Comparison of ENCODE assay signal across 9 cellular contexts in genomic region chr19:45151821-45152503, GRCh38. TPM values are rescaled to one million over a fixed set of nuclear protein-coding genes. Genes with fewer than 3 reads are reported as not detected.
DNase-seq lines count a peak whose midpoint lies in the region; ATAC-seq and TF ChIP-seq lines count a peak whose summit lies in the region.
"Had no signal": no experiment of that assay in that cellular context is flagged by ENCODE, and none has a peak within 500 bp of the region (broad histone marks: within the 10 kb centered on the region; RNA-seq: fewer than 3 reads in every experiment).

No MANE protein-coding gene starts in this region.

- no peaks in the 10 kb centered on the region for H3K36me3 ChIP-seq in CD8-positive, alpha-beta T cell (ENCODE audit: insufficient read depth, low read length)
- H3K36me3 ChIP-seq in HUES48 (ENCODE audit: control insufficient read depth, insufficient read depth, low read length): peaks cover 4% of the 10 kb centered on the region; the same call in 1 of the 2 replicates
- peaks cover 0 to 19% (median 0%) of the 10 kb centered on the region in 3 donors for H3K36me3 ChIP-seq in esophagus squamous epithelium
- H3K36me3 ChIP-seq in skeletal muscle satellite cell (ENCODE audit: insufficient read depth, low read length): no peaks in the 10 kb centered on the region

- CTCF ChIA-PET in CD8-positive, alpha-beta T cell (lab: Charles Lee): interaction anchor here (0.6 to 2.0 kb wide), 3 partner anchors 16 to 87 kb away, joined by 3 to 8 read pairs (median 3); partner anchors contain the start of genes BLOC1S3 and TRAPPC6A

- no peak overlapping the region for H3K27ac Mint-ChIP-seq in CD8-positive, alpha-beta T cell

- H3K4me2 ChIP-seq in skeletal muscle satellite cell (ENCODE audit: low read length): peak overlapping the region; percentile 81

- H3K9me3 Mint-ChIP-seq in CD8-positive, alpha-beta T cell: no peaks in the 10 kb centered on the region

- H3K4me1 ChIP-seq in CD8-positive, alpha-beta T cell (ENCODE audit: insufficient read depth, low read length): peaks cover 25% of the 10 kb centered on the region
- H3K4me1 ChIP-seq in HUES48 (ENCODE audit: control insufficient read depth, insufficient read depth, low read length) (peaks cover 3% of the 10 kb centered on the region; the same call in 1 of the 2 replicates), esophagus squamous epithelium (peaks cover 41 to 65% (median 43%) of the 10 kb centered on the region in 3 donors), skeletal muscle satellite cell (ENCODE audit: control insufficient read depth, insufficient read depth, low read length) (peaks cover 34% of the 10 kb centered on the region)

- WGBS in esophagus squamous epithelium, 2 donors: 5 to 80% methylated on average over 2 to 8 of the region's 64 CpGs

- H3K9me3 ChIP-seq in CD8-positive, alpha-beta T cell (ENCODE audit: low read length): no peaks in the 10 kb centered on the region
- H3K9me3 ChIP-seq in HUES48 (ENCODE audit: control insufficient read depth, insufficient read depth, low read length) (no peaks in the 10 kb centered on the region), esophagus squamous epithelium (no peaks in the 10 kb centered on the region), skeletal muscle satellite cell (replicated peaks; ENCODE audit: low read length) (no peaks in the 10 kb centered on the region)

- POLR2A ChIA-PET in CD8-positive, alpha-beta T cell (lab: Charles Lee): interaction anchor here (0.6 to 1.9 kb wide), 3 partner anchors 20 to 254 kb away, joined by 3 to 13 read pairs (median 3); partner anchors contain the start of genes BLOC1S3 and TRAPPC6A

- peaks cover 5% of the 10 kb centered on the region for H3K36me3 Mint-ChIP-seq in CD8-positive, alpha-beta T cell

- ATAC-seq in CD8-positive, alpha-beta T cell: no peak
- no peak for ATAC-seq in sciatic nerve

- no peaks in the 10 kb centered on the region for H3K27me3 ChIP-seq in CD8-positive, alpha-beta T cell (ENCODE audit: insufficient read depth, low read length)
- H3K27me3 ChIP-seq in HUES48 (ENCODE audit: control insufficient read depth, insufficient read depth, low read length): peaks cover 40% of the 10 kb centered on the region
- peaks cover 0 to 51% (median 3%) of the 10 kb centered on the region in 4 donors for H3K27me3 ChIP-seq in esophagus squamous epithelium
- H3K27me3 ChIP-seq in skeletal muscle satellite cell (ENCODE audit: control insufficient read depth, insufficient read depth, low read length): peaks cover 25% of the 10 kb centered on the region

- peaks cover 17% of the 10 kb centered on the region for H3K4me1 Mint-ChIP-seq in CD8-positive, alpha-beta T cell (ENCODE audit: low read depth)

- no peak for TF ChIP-seq CTCF in CD8-positive, alpha-beta T cell (IDR thresholded peaks at IDR 0.05)
- TF ChIP-seq CTCF in esophagus squamous epithelium (IDR thresholded peaks at IDR 0.05): no peak

- TF ChIP-seq POLR2A in esophagus squamous epithelium (IDR thresholded peaks at IDR 0.05): no peak

- DNase-seq in CD8-positive, alpha-beta T cell: no peak
- no peak for DNase-seq in esophagus squamous epithelium (lab: John Stamatoyannopoulos, UW)
- no peak for DNase-seq in HuH-7.5 (ENCODE audit: low spot score)
- DNase-seq in sciatic nerve (ENCODE audit: low spot score): no peak
- no peak for DNase-seq in putamen (ENCODE audit: low spot score)
- DNase-seq: HCEC 1CT, NCI-H1092 treated with DMSO at 0.1 percent for 48 hours had no signal

- H3K4me3 Mint-ChIP-seq in CD8-positive, alpha-beta T cell: peak overlapping the region; percentile 80

- H3K4me3 ChIP-seq in CD8-positive, alpha-beta T cell (ENCODE audit: low read depth, low read length): peak overlapping the region; percentile 60
- H3K4me3 ChIP-seq in HUES48 (ENCODE audit: low read depth, low read length): peak overlapping the region; percentile 52; the same call in 1 of the 2 replicates
- H3K4me3 ChIP-seq in esophagus squamous epithelium: peak overlapping the region in 3 of 4 donors; percentile 11 to 56 (median 32)
- H3K4me3 ChIP-seq in skeletal muscle satellite cell (ENCODE audit: low read length): peak overlapping the region; percentile 59

- intact Hi-C loops in CD8-positive, alpha-beta T cell (cut with DNase I, micrococcal nuclease): loop anchor here in 1 of 2 experiments (5.0 kb wide), 1 partner anchor 35 kb away; no protein-coding TSS in a partner anchor
- intact Hi-C loops in esophagus squamous epithelium (cut with DNase I): no loop called here
- intact Hi-C loops in sciatic nerve (cut with DNase I): no loop called here

- H3K27ac ChIP-seq in CD8-positive, alpha-beta T cell (ENCODE audit: low read depth, low read length): no peak overlapping the region
- H3K27ac ChIP-seq in HUES48 (ENCODE audit: low read depth, low read length) (no peak overlapping the region), esophagus squamous epithelium (no peak overlapping the region)

- H3K27me3 Mint-ChIP-seq in CD8-positive, alpha-beta T cell (ENCODE audit: low read depth): peaks cover 9% of the 10 kb centered on the region

- H3K9ac ChIP-seq in HUES48 (ENCODE audit: low read depth, low read length) (no peak overlapping the region), skeletal muscle satellite cell (ENCODE audit: low read depth, low read length) (no peak overlapping the region)

RNA-seq across cellular contexts. Expression of gene NKPD1, which starts 8.8 kb away (rescaled TPM):
- total RNA-seq in CD8-positive, alpha-beta T cell: under 1 TPM; 0.81 to 0.87 TPM
- total RNA-seq in esophagus squamous epithelium: 1 to 10 TPM; 1.1 to 4.2 (median 2.9) TPM
- total RNA-seq in skeletal muscle satellite cell (2012; rRNA removed): 0.22 and 0.25 TPM in 2 replicates
- not detected for total RNA-seq in sciatic nerve

RNA-seq across cellular contexts. Expression of gene TRAPPC6A, which starts 26.1 kb away (rescaled TPM):
- total RNA-seq in CD8-positive, alpha-beta T cell: 10 to 100 TPM; 31.9 to 35.9 TPM
- 10 to 100 TPM in 3 of 4 donors, 1 to 10 TPM in 1; 5.4 to 27.8 (median 18.0) TPM for total RNA-seq in esophagus squamous epithelium
- total RNA-seq in skeletal muscle satellite cell (2012; rRNA removed): 6.6 and 9.4 TPM in 2 replicates
- 20.8 TPM for total RNA-seq in sciatic nerve

RNA-seq across cellular contexts. Expression of gene BLOC1S3, which starts 26.6 kb away (rescaled TPM):
- total RNA-seq in CD8-positive, alpha-beta T cell: 10 to 100 TPM; 17.7 to 21.6 TPM
- total RNA-seq in esophagus squamous epithelium (10 to 100 TPM in 2 of 4 donors, 1 to 10 TPM in 2; 7.9 to 18.4 (median 10.4) TPM), sciatic nerve (13.0 TPM)
- 4.1 and 8.3 TPM in 2 replicates for total RNA-seq in skeletal muscle satellite cell (2012; rRNA removed)

RNA-seq across cellular contexts. Expression of gene PPP1R37, which starts 59.0 kb away (rescaled TPM):
- 10 to 100 TPM; 19.3 to 19.9 TPM for total RNA-seq in CD8-positive, alpha-beta T cell
- total RNA-seq in esophagus squamous epithelium (10 to 100 TPM; 25.1 to 35.5 (median 30.8) TPM), sciatic nerve (19.3 TPM)
- 26.0 and 31.9 TPM in 2 replicates for total RNA-seq in skeletal muscle satellite cell (2012; rRNA removed)
